ENCODE assay signal across 26 cellular contexts in genomic region chr5:127431977-127432376, GRCh38.
"Had no signal": no experiment of that assay in that cellular context is flagged by ENCODE, and none has a peak within 500 bp of the region (broad histone marks: within the 10 kb centered on the region; RNA-seq: fewer than 3 reads in every experiment).

No MANE protein-coding gene starts in this region.

- H3K9me3 Mint-ChIP-seq: dendritic cell treated with granulocyte-macrophage colony-stimulating factor and Interleukin-4, amounts not matched to agents 40 ng/mL and 50 ng/mL, for 4 days; natural killer cell treated with Interleukin-12 subunit alpha and Interleukin-12 subunit beta and Interleukin-15 and Interleukin-18, amount 100 ng/mL, for 72 hours; neural progenitor cell; stimulated activated naive B cell treated with anti-CD40 and anti-IgM and Interleukin-4, amounts not matched to agents 10 μg/mL and 1 μg/mL and 100 μg/mL, for 72 hours; stimulated activated naive CD8-positive, alpha-beta T cell treated with anti-CD3 and anti-CD28 coated beads, Interleukin-15, amount 100 ng/mL, for 72 hours had no signal

- H3K4me3 ChIP-seq: esophagus muscularis mucosa, gastrocnemius medialis, neural progenitor cell, ovary, psoas muscle, spleen, testis, tibial nerve had no signal

- ATAC-seq: gastrocnemius medialis; left colon; natural killer cell treated with Interleukin-12 subunit alpha and Interleukin-12 subunit beta and Interleukin-15 and Interleukin-18, amount 100 ng/mL, for 72 hours; psoas muscle; sciatic nerve; stimulated activated naive B cell treated with anti-CD40 and anti-IgM and Interleukin-4, amounts not matched to agents 10 μg/mL and 1 μg/mL and 100 μg/mL, for 72 hours; stimulated activated naive CD8-positive, alpha-beta T cell treated with anti-CD3 and anti-CD28 coated beads, Interleukin-15, amount 100 ng/mL, for 72 hours had no signal

- FAIRE-seq: colon, endometrium, kidney had no signal

- H3K4me1 ChIP-seq: esophagus muscularis mucosa, gastrocnemius medialis, spleen, testis had no signal

- H3K4me3 Mint-ChIP-seq: dendritic cell treated with granulocyte-macrophage colony-stimulating factor and Interleukin-4, amounts not matched to agents 40 ng/mL and 50 ng/mL, for 4 days; natural killer cell treated with Interleukin-12 subunit alpha and Interleukin-12 subunit beta and Interleukin-15 and Interleukin-18, amount 100 ng/mL, for 72 hours; neural progenitor cell; stimulated activated naive B cell treated with anti-CD40 and anti-IgM and Interleukin-4, amounts not matched to agents 10 μg/mL and 1 μg/mL and 100 μg/mL, for 72 hours; stimulated activated naive CD8-positive, alpha-beta T cell treated with anti-CD3 and anti-CD28 coated beads, Interleukin-15, amount 100 ng/mL, for 72 hours had no signal

- H3K36me3 ChIP-seq: esophagus muscularis mucosa, gastrocnemius medialis, neural progenitor cell, ovary, spleen, tibial nerve had no signal

- H3K36me3 Mint-ChIP-seq: natural killer cell treated with Interleukin-12 subunit alpha and Interleukin-12 subunit beta and Interleukin-15 and Interleukin-18, amount 100 ng/mL, for 72 hours; stimulated activated naive B cell treated with anti-CD40 and anti-IgM and Interleukin-4, amounts not matched to agents 10 μg/mL and 1 μg/mL and 100 μg/mL, for 72 hours had no signal

- H3K27ac Mint-ChIP-seq: dendritic cell treated with granulocyte-macrophage colony-stimulating factor and Interleukin-4, amounts not matched to agents 40 ng/mL and 50 ng/mL, for 4 days; natural killer cell treated with Interleukin-12 subunit alpha and Interleukin-12 subunit beta and Interleukin-15 and Interleukin-18, amount 100 ng/mL, for 72 hours; neural progenitor cell; stimulated activated naive B cell treated with anti-CD40 and anti-IgM and Interleukin-4, amounts not matched to agents 10 μg/mL and 1 μg/mL and 100 μg/mL, for 72 hours; stimulated activated naive CD8-positive, alpha-beta T cell treated with anti-CD3 and anti-CD28 coated beads, Interleukin-15, amount 100 ng/mL, for 72 hours had no signal

- H3K27me3 ChIP-seq: esophagus muscularis mucosa, gastrocnemius medialis, neural progenitor cell, ovary, spleen, testis, tibial nerve had no signal

- DNase-seq: cerebellar nuclear complex; effector CD4-positive, alpha-beta T cell; gastrocnemius medialis; glutamatergic neuron; kidney; left colon; nucleus accumbens; ovary; psoas muscle; retina; spleen; stimulated activated CD4-positive, alpha-beta T cell treated with anti-CD3 and anti-CD28 coated beads, Interleukin-15, amount 100 ng/mL, for 24 hours; stimulated activated CD4-positive, alpha-beta T cell treated with anti-CD3 and anti-CD28 coated beads, Interleukin-2, amount 100 ng/mL, for 24 hours; stimulated activated CD4-positive, alpha-beta T cell treated with anti-CD3 and anti-CD28 coated beads, Interleukin-4, amount 100 ng/mL, for 4 hours; stimulated activated naive B cell treated with anti-CD40 and anti-IgM and Interleukin-4, amounts not matched to agents 10 μg/mL and 1 μg/mL and 100 μg/mL, for 72 hours; stimulated activated naive CD8-positive, alpha-beta T cell treated with anti-CD3 and anti-CD28 coated beads, Interleukin-15, amount 100 ng/mL, for 72 hours; testis had no signal

- H3K27ac ChIP-seq: epithelial cell of prostate, esophagus muscularis mucosa, gastrocnemius medialis, neural progenitor cell, ovary, psoas muscle, spleen, testis, tibial nerve had no signal

- H3K9me3 ChIP-seq: esophagus muscularis mucosa, gastrocnemius medialis, ovary, psoas muscle, spleen, testis, tibial nerve had no signal

- H3K27me3 Mint-ChIP-seq: dendritic cell treated with granulocyte-macrophage colony-stimulating factor and Interleukin-4, amounts not matched to agents 40 ng/mL and 50 ng/mL, for 4 days; stimulated activated naive B cell treated with anti-CD40 and anti-IgM and Interleukin-4, amounts not matched to agents 10 μg/mL and 1 μg/mL and 100 μg/mL, for 72 hours; stimulated activated naive CD8-positive, alpha-beta T cell treated with anti-CD3 and anti-CD28 coated beads, Interleukin-15, amount 100 ng/mL, for 72 hours had no signal

- H3K4me1 Mint-ChIP-seq: stimulated activated naive B cell treated with anti-CD40 and anti-IgM and Interleukin-4, amounts not matched to agents 10 μg/mL and 1 μg/mL and 100 μg/mL, for 72 hours; stimulated activated naive CD8-positive, alpha-beta T cell treated with anti-CD3 and anti-CD28 coated beads, Interleukin-15, amount 100 ng/mL, for 72 hours had no signal
